Comparison of ENCODE assay signal across 10 cellular contexts in the genomic region with DNA sequence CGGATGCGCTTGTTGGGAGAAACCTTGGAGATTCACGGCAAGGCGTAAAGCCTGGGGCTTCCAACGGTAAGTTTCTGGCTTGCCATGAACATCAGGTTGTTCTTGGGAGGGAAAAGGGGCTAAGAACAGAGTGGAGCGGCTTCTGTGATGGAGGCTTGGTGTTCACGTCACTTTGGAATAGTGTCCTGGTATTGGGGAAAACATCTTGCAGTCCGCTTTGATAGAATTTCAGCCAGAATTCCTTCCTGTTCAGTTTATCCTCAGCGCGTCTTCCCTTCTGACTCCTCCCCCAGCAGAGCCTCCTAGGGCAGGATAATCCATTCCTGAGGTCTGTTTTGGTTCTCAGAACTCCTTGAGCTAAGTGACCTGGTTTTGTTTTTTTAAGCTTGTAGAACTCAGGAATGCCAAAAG. TPM values are rescaled to one million over a fixed set of nuclear protein-coding genes. Genes with fewer than 3 reads are reported as not detected.
DNase-seq lines count a peak whose midpoint lies in the region; ATAC-seq, FAIRE-seq and TF ChIP-seq lines count a peak whose summit lies in the region.
"Had no signal": no experiment of that assay in that cellular context is flagged by ENCODE, and none has a peak within 500 bp of the region (broad histone marks: within the 10 kb centered on the region; RNA-seq: fewer than 3 reads in every experiment).

No MANE protein-coding gene starts in this region.

- no peaks in the 10 kb centered on the region for H3K9me2 ChIP-seq in hepatocyte (replicated peaks; ENCODE audit: insufficient read depth)

- TF ChIP-seq POLR2A in GM18505 (IDR thresholded peaks at IDR 0.05; ENCODE audit: borderline replicate concordance, extremely low read depth, insufficient read depth, insufficient read length) = no peak

- intact Hi-C loops in psoas muscle (cut with DNase I) = loop anchor here in 1 of 2 donors (10.0 kb wide), 1 partner anchor 106 kb away; no protein-coding TSS in a partner anchor

- peak overlapping the region; percentile 97 for H3K4me2 ChIP-seq in hepatocyte

- WGBS in hepatocyte (ENCODE audit: low lambda C conversion rate, missing lambda C conversion rate) = 20% methylated on average over 10 of the region's 10 CpGs
- WGBS in psoas muscle, 3 donors = 51 to 56% (median 55%) methylated on average over 10 of the region's 10 CpGs

- TF ChIP-seq CTCF in D721Med (IDR thresholded peaks at IDR 0.05; ENCODE audit: insufficient read depth, missing control alignments) (no peak), hepatocyte (IDR thresholded peaks at IDR 0.05; ENCODE audit: poor library complexity) (no peak), psoas muscle (IDR thresholded peaks at IDR 0.05) (no peak), GM20000 (IDR thresholded peaks at IDR 0.05; ENCODE audit: extremely low read depth, missing control alignments) (no peak)

- no peaks in the 10 kb centered on the region for H3K36me3 ChIP-seq in hepatocyte (replicated peaks; ENCODE audit: insufficient read depth, low read depth)
- no peaks in the 10 kb centered on the region for H3K36me3 ChIP-seq in psoas muscle (ENCODE audit: insufficient read depth in 1 of 2, low read depth in 1 of 2)

- DNase-seq in D721Med (ENCODE audit: insufficient read length, low spot score) = peak; percentile 62
- DNase-seq in amniotic epithelial cell (ENCODE audit: low read depth) = peak; percentile 58
- DNase-seq in hepatocyte (ENCODE audit: low spot score) = no peak
- no peak for DNase-seq in psoas muscle
- no peak for DNase-seq in GM20000 (ENCODE audit: low spot score)
- no peak for DNase-seq in NCI-H69 (lab: John Stamatoyannopoulos, UW)
- DNase-seq: effector memory CD4-positive, alpha-beta T cell; NCI-H1048 had no signal

- peaks cover 5% of the 10 kb centered on the region for H3K4me1 ChIP-seq in hepatocyte (ENCODE audit: insufficient read depth)
- peaks cover 15% of the 10 kb centered on the region for H3K4me1 ChIP-seq in psoas muscle

- H3K79me2 ChIP-seq in hepatocyte = peaks cover 20% of the 10 kb centered on the region

- ATAC-seq in psoas muscle (no peak), HG03378 (IDR thresholded peaks at IDR 0.05; ENCODE audit: unreplicated experiment) (no peak), GM18505 (IDR thresholded peaks at IDR 0.05; ENCODE audit: unreplicated experiment) (no peak)

- H3K27ac ChIP-seq in hepatocyte = peak overlapping the region; percentile 96
- H3K27ac ChIP-seq in psoas muscle = peak overlapping the region; percentile 53

- peak overlapping the region; percentile 14 for H2AFZ ChIP-seq in hepatocyte

- no peaks in the 10 kb centered on the region for H3K9me3 ChIP-seq in hepatocyte (ENCODE audit: low read depth)
- no peaks in the 10 kb centered on the region for H3K9me3 ChIP-seq in psoas muscle

- H3K27me3 ChIP-seq in hepatocyte (no peaks in the 10 kb centered on the region), psoas muscle (ENCODE audit: insufficient read depth in 3 of 3, low read length in 2 of 3) (peaks cover 0 to 37% (median 9%) of the 10 kb centered on the region in 3 donors)

- no peaks in the 10 kb centered on the region for H4K20me1 ChIP-seq in hepatocyte (ENCODE audit: insufficient read depth, poor library complexity, severe bottlenecking)

- no peak for FAIRE-seq in D721Med (lab: Jason Lieb, UNC)

- H3K4me3 ChIP-seq in hepatocyte = peak overlapping the region; percentile 93
- H3K4me3 ChIP-seq in psoas muscle = peak overlapping the region; percentile 74

RNA-seq across cellular contexts. Expression of a gene that starts 2.0 kb away (rescaled TPM):
- total RNA-seq in hepatocyte = 25.9 and 55.8 TPM in 2 replicates
- 8.4 and 10.1 TPM in 2 replicates for polyA plus RNA-seq in hepatocyte
- total RNA-seq in psoas muscle = 1 to 10 TPM; 3.2 to 9.1 (median 7.2) TPM
- polyA plus RNA-seq in psoas muscle = 1 to 10 TPM; 2.1 to 5.7 (median 2.1) TPM

Comparison
In these comparisons a context has a peak if more than half of its experiments do, and no peak if none do; other contexts are left out.
1. DNase-seq: peak in D721Med (single experiment) and amniotic epithelial cell (single experiment); none in hepatocyte (single experiment), psoas muscle (0 of 2), GM20000 (single experiment) and NCI-H69 (single experiment).